Comparison of ENCODE assay signal across 18 cellular contexts in the genomic region with DNA sequence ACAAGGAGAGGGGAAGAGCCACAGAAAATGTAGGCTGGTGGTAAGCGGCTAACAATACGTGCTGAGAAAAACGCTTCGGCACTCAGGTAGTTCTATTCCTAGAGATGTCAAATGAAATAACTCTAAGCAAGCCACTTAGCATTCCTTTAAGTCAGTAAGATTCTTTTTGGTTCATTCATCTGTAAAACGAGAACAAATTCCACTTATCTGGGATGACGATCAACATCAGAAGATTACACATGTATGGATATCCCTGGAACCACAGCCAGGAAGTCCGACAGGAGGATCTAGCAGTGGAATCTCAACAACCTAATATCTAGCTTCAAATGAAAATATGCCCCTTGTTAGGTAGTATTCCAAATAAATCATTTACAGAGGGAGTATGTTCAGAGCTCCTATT.
DNase-seq lines count a peak whose midpoint lies in the region; ATAC-seq, FAIRE-seq and TF ChIP-seq lines count a peak whose summit lies in the region.
"Had no signal": no experiment of that assay in that cellular context is flagged by ENCODE, and none has a peak within 500 bp of the region (broad histone marks: within the 10 kb centered on the region; RNA-seq: fewer than 3 reads in every experiment).

No MANE protein-coding gene starts in this region.

- FAIRE-seq in urothelium cell line (lab: Jason Lieb, UNC): peak; percentile 32
- FAIRE-seq: A204.1, GM12878 had no signal

- no peaks in the 10 kb centered on the region for H3F3A ChIP-seq in neural cell (ENCODE audit: insufficient read depth, low read length, poor library complexity, severe bottlenecking)

- TF ChIP-seq RAD21 in neural cell (conservative IDR thresholded peaks at IDR 0.05): no peak

- H3K9ac ChIP-seq in neural cell (ENCODE audit: low read length): no peak overlapping the region
- H3K9ac ChIP-seq: BLaER1 treated with 17β-estradiol and CSF1 and Interleukin-3, amounts not matched to agents 10 nM and 100 nM had no signal

- ATAC-seq in GM21576 (IDR thresholded peaks at IDR 0.05; ENCODE audit: unreplicated experiment): no peak
- no peak for ATAC-seq in GM18907 (IDR thresholded peaks at IDR 0.05; ENCODE audit: unreplicated experiment)
- ATAC-seq: GM12878, HCT116 had no signal

- H3K79me2 ChIP-seq in neural cell (replicated peaks; ENCODE audit: insufficient read depth, low read length): no peaks in the 10 kb centered on the region

- H3K36me3 ChIP-seq in neural cell (ENCODE audit: insufficient read depth, low read length): no peaks in the 10 kb centered on the region
- H3K36me3 ChIP-seq: BLaER1 treated with 17β-estradiol and CSF1 and Interleukin-3, amounts not matched to agents 10 nM and 100 nM had no signal

- no peak overlapping the region for H3K27ac ChIP-seq in neural cell (ENCODE audit: low read length)
- H3K27ac ChIP-seq: BLaER1 treated with 17β-estradiol and CSF1 and Interleukin-3, amounts not matched to agents 10 nM and 100 nM; HL-60; PC-9 had no signal

- no peaks in the 10 kb centered on the region for H3K27me3 ChIP-seq in neural cell (ENCODE audit: insufficient read depth, low read depth, low read length)
- H3K27me3 ChIP-seq: BLaER1 treated with 17β-estradiol and CSF1 and Interleukin-3, amounts not matched to agents 10 nM and 100 nM had no signal

- H3K9me2 ChIP-seq in neural cell (ENCODE audit: insufficient read depth, low read length): no peaks in the 10 kb centered on the region

- no peaks in the 10 kb centered on the region for H3K9me3 ChIP-seq in neural cell (ENCODE audit: low read length)
- H3K9me3 ChIP-seq: BLaER1 treated with 17β-estradiol and CSF1 and Interleukin-3, amounts not matched to agents 10 nM and 100 nM had no signal

- peak; percentile 10 for DNase-seq in HK-2 (ENCODE audit: unreplicated experiment)
- DNase-seq in iris pigment epithelial cell (ENCODE audit: low read depth): peak; percentile 17
- no peak for DNase-seq in urothelium cell line (ENCODE audit: low spot score)
- no peak for DNase-seq in DMS 273 (lab: John Stamatoyannopoulos, UW; ENCODE audit: unreplicated experiment)
- DNase-seq: CD4-positive, alpha-beta memory T cell; GDM1; NCI-H1048; NCI-H2029 treated with DMSO at 0.1 percent for 48 hours; NCI-H526 treated with DMSO at 0.1 percent for 48 hours; PC-9 had no signal

- no peak for TF ChIP-seq EP300 in neural cell (conservative IDR thresholded peaks at IDR 0.05; ENCODE audit: poor library complexity, severe bottlenecking)

- H2AFZ ChIP-seq in neural cell (ENCODE audit: low read depth, low read length): no peak overlapping the region
- H2AFZ ChIP-seq: PC-9 had no signal

- H4K20me1 ChIP-seq in neural cell (ENCODE audit: insufficient read depth): no peaks in the 10 kb centered on the region
- H4K20me1 ChIP-seq: BLaER1 treated with 17β-estradiol and CSF1 and Interleukin-3, amounts not matched to agents 10 nM and 100 nM had no signal

- H3K4me2 ChIP-seq in neural cell (ENCODE audit: low read length): no peak overlapping the region
- H3K4me2 ChIP-seq: BLaER1 treated with 17β-estradiol and CSF1 and Interleukin-3, amounts not matched to agents 10 nM and 100 nM; PC-9 had no signal

- H3K4me3 ChIP-seq in neural cell (ENCODE audit: low read length): no peak overlapping the region
- H3K4me3 ChIP-seq: BLaER1 treated with 17β-estradiol and CSF1 and Interleukin-3, amounts not matched to agents 10 nM and 100 nM; GM12878; PC-9 had no signal

- TF ChIP-seq CTCF in neural cell (IDR thresholded peaks at IDR 0.05; ENCODE audit: poor library complexity, severe bottlenecking): no peak

TF ChIP-seq in neural cell, 6 proteins besides CTCF, POLR2A, EP300 and RAD21:
- no peak for TF ChIP-seq EZH2 (IDR thresholded peaks at IDR 0.05; ENCODE audit: borderline replicate concordance, insufficient read depth, low read length, poor library complexity, severe bottlenecking)
- TF ChIP-seq MXI1 (conservative IDR thresholded peaks at IDR 0.05; ENCODE audit: poor library complexity, severe bottlenecking): no peak
- peak; percentile 7 for TF ChIP-seq REST (IDR thresholded peaks at IDR 0.05; ENCODE audit: borderline replicate concordance)
TF ChIP-seq in neural cell: peak in this region for 1.

Comparison
In these comparisons a context has a peak if more than half of its experiments do, and no peak if none do; other contexts are left out.
1. DNase-seq: peak in HK-2 (single experiment) and iris pigment epithelial cell (single experiment); none in urothelium cell line (single experiment) and DMS 273 (single experiment).